Comparison of ENCODE assay signal across 21 cellular contexts in genomic region chr2:36572752-36573125, GRCh38. TPM values are rescaled to one million over a fixed set of nuclear protein-coding genes. Genes with fewer than 3 reads are reported as not detected.
DNase-seq lines count a peak whose midpoint lies in the region; ATAC-seq, FAIRE-seq and TF ChIP-seq lines count a peak whose summit lies in the region.
"Had no signal": no experiment of that assay in that cellular context is flagged by ENCODE, and none has a peak within 500 bp of the region (broad histone marks: within the 10 kb centered on the region; RNA-seq: fewer than 3 reads in every experiment).

No MANE protein-coding gene starts in this region.

- H3K27me3 Mint-ChIP-seq in GM23338 (ENCODE audit: insufficient read depth, low read depth, poor library complexity) = no peaks in the 10 kb centered on the region
- H3K27me3 Mint-ChIP-seq: B cell, IgD-negative memory B cell had no signal

- 0 out of 2 replicates have a peak overlapping the region, but pooled peaks have one; percentile 64 for H3K27ac ChIP-seq in GM23338 (ENCODE audit: low read depth)
- peak overlapping the region; percentile 90 for H3K27ac ChIP-seq in Panc1 (ENCODE audit: low read length)
- H3K27ac ChIP-seq in endothelial cell of umbilical vein (ENCODE audit: insufficient read depth, low read depth, low read length) = peak overlapping the region; percentile 20
- H3K27ac ChIP-seq in gastrocnemius medialis = peak overlapping the region; percentile 48 to 97 (median 62)

- H3K36me3 ChIP-seq in GM23338 (ENCODE audit: insufficient read depth) (peaks cover 14% of the 10 kb centered on the region), Panc1 (ENCODE audit: control insufficient read depth, insufficient read depth, low read length) (peaks cover 15% of the 10 kb centered on the region), endothelial cell of umbilical vein (ENCODE audit: control insufficient read depth in 2 of 2, extremely low read depth in 1 of 2, insufficient read depth in 2 of 2, low read length in 2 of 2) (peaks cover 3 to 13% of the 10 kb centered on the region in 2 experiments), gastrocnemius medialis (peaks cover 0 to 10% of the 10 kb centered on the region in 2 donors)

- TF ChIP-seq POLR2A in endothelial cell of umbilical vein (IDR thresholded peaks at IDR 0.05; ENCODE audit: low read depth, low read length) = no peak
- TF ChIP-seq POLR2A in gastrocnemius medialis (IDR thresholded peaks at IDR 0.05) = no peak

- H3K4me1 Mint-ChIP-seq in GM23338 = peaks cover 38% of the 10 kb centered on the region
- H3K4me1 Mint-ChIP-seq: B cell, IgD-negative memory B cell had no signal

- no peak for DNase-seq in GM23338 (ENCODE audit: low spot score)
- no peak for DNase-seq in Panc1 (ENCODE audit: low read depth, low spot score)
- DNase-seq in endothelial cell of umbilical vein (ENCODE audit: low read depth, low spot score) = no peak
- no peak for DNase-seq in gastrocnemius medialis
- no peak for DNase-seq in HPDE6-E6E7 (ENCODE audit: extremely low spot score)
- DNase-seq in NCI-H1417 (lab: John Stamatoyannopoulos, UW) = no peak
- DNase-seq in glomerular visceral epithelial cell (ENCODE audit: extremely low spot score) = no peak
- no peak for DNase-seq in activated CD4-positive, CD25-positive, alpha-beta regulatory T cell (lab: John Stamatoyannopoulos, UW)
- DNase-seq: CD8-positive, alpha-beta T cell; DND-41; GDM1; MV-4-11; NCI-H345; NCI-H526 treated with DMSO at 0.1 percent for 48 hours had no signal

- POLR2A ChIA-PET in Panc1 (lab: Charles Lee) (interaction anchor here (0.6 to 0.7 kb wide), 3 partner anchors 95 to 199 kb away, joined by 3 to 5 read pairs (median 4); no protein-coding TSS in a partner anchor), endothelial cell of umbilical vein (lab: Charles Lee) (interaction anchor here (0.7 to 1.0 kb wide), 2 partner anchors 10 to 24 kb away, joined by 3 read pairs; no protein-coding TSS in a partner anchor)

- H3K36me3 Mint-ChIP-seq in GM23338 (ENCODE audit: low read depth) = peaks cover 8% of the 10 kb centered on the region; the same call in 1 of the 3 replicates

- H3K9ac ChIP-seq in endothelial cell of umbilical vein (replicated peaks; ENCODE audit: extremely low read depth, insufficient read depth, low read length) = no peak overlapping the region

- no peaks in the 10 kb centered on the region for H3K9me3 ChIP-seq in Panc1 (ENCODE audit: control insufficient read depth, insufficient read depth, low read depth, low read length)
- no peaks in the 10 kb centered on the region for H3K9me3 ChIP-seq in endothelial cell of umbilical vein (replicated peaks; ENCODE audit: control insufficient read depth, insufficient read depth, low read length)
- H3K9me3 ChIP-seq in gastrocnemius medialis = no peaks in the 10 kb centered on the region

- ATAC-seq in GM23338 = no peak
- no peak for ATAC-seq in Panc1
- ATAC-seq in gastrocnemius medialis = no peak
- ATAC-seq: CD8-positive, alpha-beta T cell; Right ventricle myocardium inferior had no signal

- no peaks in the 10 kb centered on the region for H3K27me3 ChIP-seq in GM23338 (ENCODE audit: insufficient read depth)
- H3K27me3 ChIP-seq in Panc1 (ENCODE audit: control insufficient read depth, insufficient read depth, low read length) = no peaks in the 10 kb centered on the region
- no peaks in the 10 kb centered on the region for H3K27me3 ChIP-seq in endothelial cell of umbilical vein (ENCODE audit: control insufficient read depth in 2 of 2, insufficient read depth in 2 of 2, low read length in 2 of 2)
- H3K27me3 ChIP-seq in gastrocnemius medialis = no peaks in the 10 kb centered on the region

- no peak overlapping the region for H3K4me3 ChIP-seq in GM23338
- no peak overlapping the region for H3K4me3 ChIP-seq in Panc1 (ENCODE audit: low read depth in 2 of 2, low read length in 2 of 2)
- no peak overlapping the region for H3K4me3 ChIP-seq in endothelial cell of umbilical vein (replicated peaks in 1 of 3; ENCODE audit: insufficient read depth in 1 of 3, low read depth in 1 of 3, low read length in 3 of 3)
- H3K4me3 ChIP-seq in gastrocnemius medialis = no peak overlapping the region
- H3K4me3 ChIP-seq: SK-N-MC had no signal

- TF ChIP-seq CTCF in GM23338 (conservative IDR thresholded peaks at IDR 0.05; ENCODE audit: low read depth in 2 of 2) (no peak), Panc1 (IDR thresholded peaks at IDR 0.05) (no peak), endothelial cell of umbilical vein (IDR thresholded peaks at IDR 0.05; ENCODE audit: extremely low read depth in 1 of 2, insufficient read depth in 1 of 2, low read depth in 1 of 2, low read length in 2 of 2) (no peak), gastrocnemius medialis (IDR thresholded peaks at IDR 0.05 in 4 of 5, conservative IDR thresholded peaks at IDR 0.05 in 1 of 5) (no peak)

- BruUV-seq in Panc1 (replicated peaks; lab: Mats Ljungman, UMichigan) = no TSS peak
- BruUV-seq in endothelial cell of umbilical vein (replicated peaks; lab: Mats Ljungman, UMichigan) = no TSS peak

- no peak for FAIRE-seq in endothelial cell of umbilical vein (lab: Jason Lieb, UNC)
- FAIRE-seq: D721Med, GM19239, H1 had no signal

- no peaks in the 10 kb centered on the region for H3K9me1 ChIP-seq in endothelial cell of umbilical vein (replicated peaks; ENCODE audit: control insufficient read depth, extremely low read depth, insufficient read depth, low read length)

- 0 out of 2 replicates have a peak overlapping the region, but pooled peaks have one; percentile 0 for H3K4me2 ChIP-seq in GM23338
- H3K4me2 ChIP-seq in endothelial cell of umbilical vein (ENCODE audit: insufficient read depth, low read length) = no peak overlapping the region

- H2AFZ ChIP-seq in GM23338 (no peak overlapping the region), endothelial cell of umbilical vein (ENCODE audit: low read depth, low read length) (no peak overlapping the region)

- intact Hi-C loops in Panc1 (cut with micrococcal nuclease; ENCODE audit: unreplicated experiment) = no loop called here
- intact Hi-C loops in endothelial cell of umbilical vein (cut with micrococcal nuclease) = no loop called here
- intact Hi-C loops in gastrocnemius medialis (cut with DNase I; ENCODE audit: low total_unique reads) = no loop called here

- H3F3A ChIP-seq in GM23338 (replicated peaks; ENCODE audit: low read depth) = no peaks in the 10 kb centered on the region

- dilution Hi-C loops in endothelial cell of umbilical vein (cut with MboI; ENCODE audit: extremely low pct_ligation_motif_present, low sequenced_read_pairs) = no loop called here

- H3K4me3 Mint-ChIP-seq in GM23338 = no peak overlapping the region
- H3K4me3 Mint-ChIP-seq: B cell; CD8-positive, alpha-beta T cell; IgD-negative memory B cell had no signal

- H3K27ac Mint-ChIP-seq in GM23338 = peak overlapping the region; percentile 33; the same call in 1 of the 2 replicates
- H3K27ac Mint-ChIP-seq: B cell; CD8-positive, alpha-beta T cell; IgD-negative memory B cell had no signal

- H3K79me2 ChIP-seq in GM23338 (replicated peaks; ENCODE audit: insufficient read depth) = peaks cover 14% of the 10 kb centered on the region; the same call in 1 of the 2 replicates
- peaks cover 37% of the 10 kb centered on the region for H3K79me2 ChIP-seq in endothelial cell of umbilical vein (ENCODE audit: control insufficient read depth, insufficient read depth, low read length)

- in situ Hi-C loops in Panc1 (cut with HindIII; ENCODE audit: low pct_unique_long_range_greater_than_20kb, low sequenced_read_pairs) = no loop called here
- in situ Hi-C loops in gastrocnemius medialis (cut with MboI; ENCODE audit: low sequenced_read_pairs in 4 of 4) = no loop called here

- H4K20me1 ChIP-seq in GM23338 (replicated peaks; ENCODE audit: insufficient read depth) (no peaks in the 10 kb centered on the region), endothelial cell of umbilical vein (replicated peaks; ENCODE audit: control insufficient read depth, extremely low read depth, insufficient read depth, low read length) (no peaks in the 10 kb centered on the region)

- no peaks in the 10 kb centered on the region for H3K9me2 ChIP-seq in GM23338 (ENCODE audit: insufficient read depth)

- peaks cover 41% of the 10 kb centered on the region for H3K4me1 ChIP-seq in GM23338 (ENCODE audit: insufficient read depth)
- peaks cover 43% of the 10 kb centered on the region for H3K4me1 ChIP-seq in Panc1 (ENCODE audit: control insufficient read depth, insufficient read depth, low read length)
- peaks cover 51% of the 10 kb centered on the region for H3K4me1 ChIP-seq in endothelial cell of umbilical vein (ENCODE audit: control insufficient read depth, extremely low read depth, insufficient read depth, low read length)
- H3K4me1 ChIP-seq in gastrocnemius medialis = peaks cover 45 to 59% of the 10 kb centered on the region in 2 donors

- CTCF ChIA-PET in Panc1 (lab: Charles Lee) (no interaction called here), endothelial cell of umbilical vein (lab: Charles Lee) (interaction anchor here (0.8 to 1.1 kb wide), 4 partner anchors 9 to 91 kb away, joined by 3 to 4 read pairs (median 3); no protein-coding TSS in a partner anchor)

- no peaks in the 10 kb centered on the region for H3K9me3 Mint-ChIP-seq in GM23338
- H3K9me3 Mint-ChIP-seq: CD8-positive, alpha-beta T cell; IgD-negative memory B cell had no signal

TF ChIP-seq in GM23338, 12 proteins besides CTCF, POLR2A, EP300 and RAD21 (continues in another document):
- no peak for TF ChIP-seq ZNF331 (CRISPR knock-in tag; IDR thresholded peaks at IDR 0.05; ENCODE audit: low read depth)

TF ChIP-seq in endothelial cell of umbilical vein, 7 proteins besides CTCF, POLR2A, EP300 and RAD21 (continues in another document):
- no peak for TF ChIP-seq MAX (IDR thresholded peaks at IDR 0.05; ENCODE audit: insufficient read depth, insufficient read length)
- TF ChIP-seq MYC (IDR thresholded peaks at IDR 0.05; ENCODE audit: low read depth, low read length) = no peak
- TF ChIP-seq FOS (IDR thresholded peaks at IDR 0.05; ENCODE audit: borderline replicate concordance, insufficient read depth, low read length) = no peak

RNA-seq across cellular contexts. Expression of gene FEZ2, which starts 25.2 kb away (rescaled TPM):
- total RNA-seq in GM23338 (2014; rRNA removed; shearing (Covaris generic)) = 25.9 and 28.0 TPM in 2 replicates
- 32.9 and 35.9 TPM in 2 replicates for polyA plus RNA-seq in GM23338 (2016; fragmentation: Nextera tagmentation; extraction: Ambion mirVana)
- total RNA-seq in Panc1 (2021; ENCODE audit: unreplicated experiment) = 51.1 TPM
- polyA plus RNA-seq in Panc1 (2012; ENCODE audit: insufficient read length) = 37.1 TPM
- 72.4 and 73.5 TPM in 2 replicates for total RNA-seq in endothelial cell of umbilical vein
- polyA plus RNA-seq in endothelial cell of umbilical vein = 28.1 and 41.2 TPM in 2 replicates
- 44.1 and 46.1 TPM in 2 replicates for polyA plus RNA-seq in endothelial cell of umbilical vein (2011; cell fraction: cytosol; rRNA removed)
- polyA plus RNA-seq in endothelial cell of umbilical vein (2011; cell fraction: nucleus; rRNA removed) = 42.3 and 62.0 TPM in 2 replicates
- polyA plus RNA-seq in endothelial cell of umbilical vein (2012) = 134 and 161 TPM in 2 replicates
- polyA minus RNA-seq in endothelial cell of umbilical vein = 24.7 and 28.9 TPM in 2 replicates
- polyA minus RNA-seq in endothelial cell of umbilical vein (2011; cell fraction: cytosol; rRNA and poly(A)+ RNA removed) = 6.8 TPM
- polyA minus RNA-seq in endothelial cell of umbilical vein (2011; cell fraction: nucleus; rRNA and poly(A)+ RNA removed) = 61.0 and 82.1 TPM in 2 replicates
- total RNA-seq in gastrocnemius medialis = 100 to 1,000 TPM in 3 of 4 donors, 10 to 100 TPM in 1; 65.1 to 126 (median 110) TPM

Comparison
In these comparisons a context has a peak if more than half of its experiments do, and no peak if none do; other contexts are left out.
1. H3K27ac ChIP-seq: peak in every context shown above with its lines; median percentile 90 in Panc1; 64 in GM23338; 62 in gastrocnemius medialis; 20 in endothelial cell of umbilical vein.